In the genomic region with DNA sequence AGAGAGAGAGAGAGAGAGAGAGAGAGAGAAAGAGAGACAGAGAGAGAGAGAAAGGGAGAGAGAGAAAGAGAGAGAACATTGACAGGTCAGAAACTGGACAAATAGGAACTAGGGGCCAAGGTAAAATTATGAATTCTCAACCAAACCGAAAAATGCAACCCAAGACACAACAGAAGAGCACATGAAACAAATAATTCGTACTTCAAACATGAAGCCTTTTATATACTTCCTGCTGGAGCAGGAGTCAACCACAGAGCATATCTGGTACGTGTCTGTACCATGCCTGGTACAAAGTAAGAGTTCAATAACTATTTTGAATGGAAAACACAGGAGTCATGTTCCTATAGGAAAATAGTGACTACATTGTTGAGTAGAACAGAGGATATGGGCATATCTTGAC, we compare ENCODE assay signal across 1 cellular context.
TF ChIP-seq lines count a peak whose summit lies in the region.

No MANE protein-coding gene starts in this region.

TF ChIP-seq in SK-N-SH, 30 proteins besides CTCF, POLR2A, EP300 and RAD21 (continued from another document):
- TF ChIP-seq EZH2phosphoT487 (IDR thresholded peaks at IDR 0.05; ENCODE audit: borderline replicate concordance, low read depth) (no peak), RXRA (IDR thresholded peaks at IDR 0.05; ENCODE audit: borderline replicate concordance, low read depth) (no peak), TAF1 (IDR thresholded peaks at IDR 0.05; ENCODE audit: borderline replicate concordance, low read depth, low read length) (no peak)
